Comparison of ENCODE assay signal across 8 cellular contexts in the genomic region with DNA sequence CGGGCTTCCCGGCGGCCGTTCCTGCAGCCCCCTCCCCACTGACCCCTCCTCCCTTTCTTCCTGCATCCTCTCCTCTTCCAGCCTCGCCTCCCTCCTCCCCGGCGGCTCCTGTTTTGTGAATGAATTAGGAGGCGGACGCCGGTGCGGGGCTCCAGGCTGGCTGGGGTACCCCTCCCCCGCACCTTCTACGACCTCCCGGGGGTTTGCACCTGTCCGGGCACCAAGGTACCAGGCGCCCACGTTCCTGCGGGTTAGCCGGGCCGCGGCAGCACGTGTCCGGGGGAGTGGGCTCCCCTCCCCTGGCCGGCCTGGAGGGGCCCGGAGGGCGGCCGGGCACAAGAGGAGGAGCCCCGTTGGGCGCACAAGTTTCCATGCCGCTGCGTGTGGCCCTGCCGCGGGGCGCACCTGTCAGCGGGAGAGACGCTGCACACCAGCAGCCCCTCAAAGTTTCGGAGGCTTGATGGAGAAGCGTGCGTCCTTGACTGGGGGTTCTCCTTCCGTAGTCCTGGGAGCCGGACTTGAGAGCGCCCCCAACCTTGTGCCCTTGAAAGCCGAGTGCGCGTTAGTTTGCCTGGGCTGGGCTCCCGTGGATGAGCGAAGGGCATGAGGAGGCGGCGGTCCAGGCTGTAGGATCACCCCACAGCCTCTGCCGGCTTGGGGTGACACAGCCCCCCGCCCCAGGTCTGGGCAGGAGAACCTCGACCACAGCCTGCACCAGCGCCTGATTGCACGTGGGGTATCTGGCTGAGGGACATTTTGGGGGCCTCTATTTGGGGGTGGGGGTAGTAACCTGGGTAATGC. TPM values are rescaled to one million over a fixed set of nuclear protein-coding genes. Genes with fewer than 3 reads are reported as not detected.
DNase-seq lines count a peak whose midpoint lies in the region; ATAC-seq, FAIRE-seq and TF ChIP-seq lines count a peak whose summit lies in the region.

No MANE protein-coding gene starts in this region.

- H3K4me1 ChIP-seq in HEK293 (ENCODE audit: control insufficient read depth, insufficient read depth, low read length): no peaks in the 10 kb centered on the region; the same call in 1 of the 2 replicates
- peaks cover 6% of the 10 kb centered on the region for H3K4me1 ChIP-seq in GM12878 (ENCODE audit: control insufficient read depth, insufficient read depth, low read length)
- peaks cover 12 to 27% (median 24%) of the 10 kb centered on the region in 4 donors for H3K4me1 ChIP-seq in liver (ENCODE audit: control insufficient read depth in 4 of 4, insufficient read depth in 4 of 4, low read length in 3 of 4)

- TF ChIP-seq POLR2A in GM12878 (IDR thresholded peaks at IDR 0.05; ENCODE audit: low read depth, low read length): no peak

- H3K27me3 ChIP-seq in GM12878 (replicated peaks in 1 of 2; ENCODE audit: control insufficient read depth in 2 of 2, insufficient read depth in 2 of 2, low read length in 1 of 2) (peaks cover 1 to 3% of the 10 kb centered on the region in 2 experiments; a peak in 2 of 4 replicates), liver (ENCODE audit: control insufficient read depth in 4 of 4, insufficient read depth in 4 of 4, low read length in 3 of 4) (no peaks in the 10 kb centered on the region)

- in situ Hi-C loops in GM12878 (cut with MboI): no loop called here

- no peaks in the 10 kb centered on the region for H3K9me3 Mint-ChIP-seq in type B pancreatic cell

- H3K27me3 Mint-ChIP-seq in type B pancreatic cell: peaks cover 59% of the 10 kb centered on the region

- peak overlapping the region; percentile 51 for H3K4me3 ChIP-seq in AG10803 (ENCODE audit: low read length)
- peak overlapping the region; percentile 49 for H3K4me3 ChIP-seq in HEK293 (ENCODE audit: low read depth, low read length)
- peak overlapping the region; percentile 74 for H3K4me3 ChIP-seq in GM12878
- peak overlapping the region; percentile 18 to 59 (median 41) for H3K4me3 ChIP-seq in liver (ENCODE audit: low read depth in 1 of 3, low read length in 3 of 3)

- no peak overlapping the region for H3K27ac Mint-ChIP-seq in type B pancreatic cell

- peaks cover 4% of the 10 kb centered on the region for H3K36me3 Mint-ChIP-seq in type B pancreatic cell

- peak overlapping the region; percentile 93 for H3K4me2 ChIP-seq in GM12878 (ENCODE audit: control insufficient read depth, insufficient read depth)

- TF ChIP-seq CTCF in AG10803 (conservative IDR thresholded peaks at IDR 0.05; ENCODE audit: low read length): no peak
- TF ChIP-seq CTCF in HEK293 (tag by site-specific recombination; IDR thresholded peaks at IDR 0.05): peak; percentile 38; the same call in 1 of the 2 replicates
- no peak for TF ChIP-seq CTCF in GM12878 (IDR thresholded peaks at IDR 0.05 in 2 of 3, conservative IDR thresholded peaks at IDR 0.05 in 1 of 3; ENCODE audit: control insufficient read depth in 2 of 3, extremely low read depth in 1 of 3, insufficient read depth in 1 of 3, low read depth in 3 of 3, low read length in 3 of 3)
- no peak for TF ChIP-seq CTCF in liver (IDR thresholded peaks at IDR 0.05; ENCODE audit: low read depth, low read length, missing input control)
- TF ChIP-seq CTCF in type B pancreatic cell (conservative IDR thresholded peaks at IDR 0.05): no peak

- SMC1A ChIA-PET in GM12878 (lab: Charles Lee; ENCODE audit: uncharacterized antibody, unreplicated experiment): no interaction called here

- RAD21 ChIA-PET in GM12878 (lab: Charles Lee; ENCODE audit: unreplicated experiment): no interaction called here

- DNase-seq in AG10803 (ENCODE audit: low read depth) (no peak), GM12878 (ENCODE audit: low read depth, low spot score) (no peak), type B pancreatic cell (ENCODE audit: extremely low spot score, unreplicated experiment) (no peak), NCI-H2196 treated with DMSO at 0.1 percent for 48 hours (lab: John Stamatoyannopoulos, UW; ENCODE audit: unreplicated experiment) (no peak), NCI-H187 treated with DMSO at 0.1 percent for 48 hours (lab: John Stamatoyannopoulos, UW) (no peak)

- intact Hi-C loops in GM12878 (cut with micrococcal nuclease; ENCODE audit: unreplicated experiment): no loop called here

- ATAC-seq in GM12878 (peak; percentile 24; the same call in 2 of the 3 replicates), GM21367 (IDR thresholded peaks at IDR 0.05; ENCODE audit: unreplicated experiment) (no peak)

- no peak for TF ChIP-seq EP300 in GM12878 (IDR thresholded peaks at IDR 0.05; ENCODE audit: borderline replicate concordance in 1 of 2, control insufficient read depth in 1 of 2, low read depth in 2 of 2, low read length in 2 of 2)

- no TSS peak for BruUV-seq in GM12878 (replicated peaks; lab: Mats Ljungman, UMichigan)

- WGBS in GM12878 (ENCODE audit: insufficient coverage, insufficient replicate concordance, low lambda C conversion rate, missing lambda C conversion rate): 6% methylated on average over 42 of the region's 54 CpGs
- under 1% methylated on average over 54 of the region's 54 CpGs for WGBS in liver

- TF ChIP-seq RAD21 in GM12878 (IDR thresholded peaks at IDR 0.05; ENCODE audit: insufficient read depth, low read depth, low read length): no peak
- no peak for TF ChIP-seq RAD21 in liver (IDR thresholded peaks at IDR 0.05)

- H3K27ac ChIP-seq in HEK293 (ENCODE audit: extremely low read depth, low read depth, low read length): peak overlapping the region; percentile 63; the same call in 1 of the 2 replicates
- no peak overlapping the region for H3K27ac ChIP-seq in GM12878 (ENCODE audit: control insufficient read depth, insufficient read depth)
- H3K27ac ChIP-seq in liver (ENCODE audit: low read depth in 1 of 2, low read length in 2 of 2): no peak overlapping the region

- peaks cover 0 to 14% of the 10 kb centered on the region in 2 experiments; a peak in 1 of 3 replicates for H3K36me3 ChIP-seq in HEK293 (ENCODE audit: control insufficient read depth in 2 of 2, insufficient read depth in 1 of 2, low read length in 2 of 2)
- H3K36me3 ChIP-seq in GM12878 (ENCODE audit: control insufficient read depth in 2 of 2, insufficient read depth in 2 of 2, low read length in 1 of 2): no peaks in the 10 kb centered on the region
- H3K36me3 ChIP-seq in liver (ENCODE audit: control insufficient read depth in 4 of 4, insufficient read depth in 3 of 4, low read depth in 1 of 4, low read length in 3 of 4): peaks cover 0 to 9% (median under 1%) of the 10 kb centered on the region in 4 donors

- CTCF ChIA-PET in HEK293 (lab: Yijun Ruan, JAX): interaction anchor here (0.6 to 2.2 kb wide), 3 partner anchors 10 to 378 kb away, joined by 3 to 11 read pairs (median 4); no protein-coding TSS in a partner anchor
- CTCF ChIA-PET in GM12878 (lab: Yijun Ruan, JAX): interaction anchor here (0.8 to 1.6 kb wide), 3 partner anchors 17 to 117 kb away, joined by 4 to 7 read pairs (median 4); no protein-coding TSS in a partner anchor

- peaks cover 18% of the 10 kb centered on the region for H3K4me1 Mint-ChIP-seq in type B pancreatic cell (ENCODE audit: unreplicated experiment)

- H3K9ac ChIP-seq in GM12878 (ENCODE audit: control insufficient read depth, insufficient read depth, low read length) (no peak overlapping the region), liver (ENCODE audit: low read depth in 1 of 2, low read length in 2 of 2) (no peak overlapping the region)

- FAIRE-seq in GM12878 (lab: Jason Lieb, UNC): no peak

- no peaks in the 10 kb centered on the region for H3K79me2 ChIP-seq in GM12878 (ENCODE audit: control insufficient read depth, insufficient read depth, low read length)

- POLR2A ChIA-PET in HEK293 (lab: Yijun Ruan, JAX): interaction anchor here (1.2 kb wide), 1 partner anchor 25 kb away, joined by 6 read pairs; no protein-coding TSS in a partner anchor
- POLR2A ChIA-PET in GM12878 (lab: Charles Lee): no interaction called here

- H3K9me3 ChIP-seq in HEK293 (ENCODE audit: control insufficient read depth, insufficient read depth, low read depth, low read length): no peaks in the 10 kb centered on the region
- H3K9me3 ChIP-seq in GM12878 (replicated peaks; ENCODE audit: control insufficient read depth, insufficient read depth, low read length): no peaks in the 10 kb centered on the region
- H3K9me3 ChIP-seq in liver (ENCODE audit: control insufficient read depth in 4 of 4, low read length in 3 of 4): no peaks in the 10 kb centered on the region

- H4K20me1 ChIP-seq in GM12878 (ENCODE audit: control insufficient read depth, insufficient read depth): no peaks in the 10 kb centered on the region

- no peak overlapping the region for H2AFZ ChIP-seq in GM12878 (ENCODE audit: control insufficient read depth, low read depth, low read length)

- peak overlapping the region; percentile 83 for H3K4me3 Mint-ChIP-seq in type B pancreatic cell

RNA-seq across cellular contexts. Expression of gene HAS3, which starts 1.2 kb away (rescaled TPM):
- 0.51 and 0.84 TPM in 2 replicates for total RNA-seq in GM12878 (2013; cell fraction: nucleolus; rRNA removed)
- total RNA-seq in GM12878 (2014; rRNA removed): 0.06 TPM in 1 of 2 replicates, not detected in the other
- total RNA-seq in GM12878 (2014; rRNA removed; fragmentation: Illumina TruSeq; extraction: Trizol): 0.05 and 0.13 TPM in 2 replicates
- 0.32 and 0.56 TPM in 2 replicates for total RNA-seq in GM12878 (2021)
- 0.21 TPM for polyA plus RNA-seq in GM12878 (2011; ENCODE audit: low read depth)
- polyA plus RNA-seq in GM12878 (2011; rRNA removed): 0.22 TPM in 2 replicates
- polyA plus RNA-seq in GM12878 (2011; cell fraction: cytosol; rRNA removed): 0.19 and 0.25 TPM in 2 replicates
- polyA plus RNA-seq in GM12878 (2011; cell fraction: nucleus; rRNA removed): 0.60 and 0.82 TPM in 2 replicates
- 0.12 and 0.17 TPM in 2 replicates for polyA plus RNA-seq in GM12878 (2012)
- 0.16 and 0.19 TPM in 2 replicates for polyA plus RNA-seq in GM12878 (2014; fragmentation: Illumina TruSeq; extraction: Trizol)
- under 1 TPM in 1 of 2 experiments, not detected in 1; 0.09 TPM for polyA plus RNA-seq in GM12878 (2014; fragmentation: Nextera tagmentation; extraction: Ambion mirVana)
- 0.18 and 0.36 TPM in 2 replicates for polyA plus RNA-seq in GM12878 (2014; rRNA removed)
- polyA plus RNA-seq in GM12878 (2016; fragmentation: Nextera tagmentation; extraction: Ambion mirVana): under 1 TPM in 1 of 2 experiments, not detected in 1; 0.48 TPM
- 0.15 and 0.46 TPM in 2 replicates for polyA minus RNA-seq in GM12878 (2011; rRNA and poly(A)+ RNA removed)
- polyA minus RNA-seq in GM12878 (2011; cell fraction: cytosol; rRNA and poly(A)+ RNA removed): 0.40 TPM in 1 of 2 replicates, not detected in the other
- 0.19 and 0.24 TPM in 2 replicates for polyA minus RNA-seq in GM12878 (2011; cell fraction: nucleus; rRNA and poly(A)+ RNA removed)
- under 1 TPM; 0.09 to 0.75 TPM for total RNA-seq in liver
- under 1 TPM; 0.19 to 0.32 TPM for polyA plus RNA-seq in liver
- 1.5 and 3.7 TPM in 2 replicates for total RNA-seq in type B pancreatic cell (ENCODE audit: low replicate concordance)

RNA-seq across cellular contexts. Expression of gene CHTF8, which starts 25.7 kb away (rescaled TPM):
- total RNA-seq in GM12878 (2013; cell fraction: nucleolus; rRNA removed): 47.3 and 60.4 TPM in 2 replicates
- 42.0 and 44.1 TPM in 2 replicates for total RNA-seq in GM12878 (2014; rRNA removed)
- 91.6 and 93.4 TPM in 2 replicates for total RNA-seq in GM12878 (2014; rRNA removed; fragmentation: Illumina TruSeq; extraction: Trizol)
- total RNA-seq in GM12878 (2021): 130 and 133 TPM in 2 replicates
- 55.6 TPM for polyA plus RNA-seq in GM12878 (2011; ENCODE audit: low read depth)
- polyA plus RNA-seq in GM12878 (2011; rRNA removed): 78.0 and 121 TPM in 2 replicates
- 164 and 178 TPM in 2 replicates for polyA plus RNA-seq in GM12878 (2011; cell fraction: cytosol; rRNA removed)
- 64.6 and 64.7 TPM in 2 replicates for polyA plus RNA-seq in GM12878 (2011; cell fraction: nucleus; rRNA removed)
- 67.6 and 70.3 TPM in 2 replicates for polyA plus RNA-seq in GM12878 (2012)
- 136 and 159 TPM in 2 replicates for polyA plus RNA-seq in GM12878 (2014; fragmentation: Illumina TruSeq; extraction: Trizol)
- polyA plus RNA-seq in GM12878 (2014; fragmentation: Nextera tagmentation; extraction: Ambion mirVana): 10 to 100 TPM; 18.5 to 52.7 TPM
- polyA plus RNA-seq in GM12878 (2014; rRNA removed): 146 and 153 TPM in 2 replicates
- 100 to 1,000 TPM; 101 to 103 TPM for polyA plus RNA-seq in GM12878 (2016; fragmentation: Nextera tagmentation; extraction: Ambion mirVana)
- polyA minus RNA-seq in GM12878 (2011; rRNA and poly(A)+ RNA removed): 65.8 and 129 TPM in 2 replicates
- 37.8 and 41.9 TPM in 2 replicates for polyA minus RNA-seq in GM12878 (2011; cell fraction: cytosol; rRNA and poly(A)+ RNA removed)
- 14.6 and 21.5 TPM in 2 replicates for polyA minus RNA-seq in GM12878 (2011; cell fraction: nucleus; rRNA and poly(A)+ RNA removed)
- total RNA-seq in liver: 10 to 100 TPM; 52.0 to 56.9 TPM
- polyA plus RNA-seq in liver: 10 to 100 TPM; 15.2 to 51.1 TPM
- total RNA-seq in type B pancreatic cell (ENCODE audit: low replicate concordance): 101 and 131 TPM in 2 replicates

RNA-seq across cellular contexts. Expression of gene UTP4, which starts 25.8 kb away (rescaled TPM):
- total RNA-seq in GM12878 (2013; cell fraction: nucleolus; rRNA removed): 38.2 and 39.3 TPM in 2 replicates
- total RNA-seq in GM12878 (2014; rRNA removed): 32.4 and 34.6 TPM in 2 replicates
- total RNA-seq in GM12878 (2014; rRNA removed; fragmentation: Illumina TruSeq; extraction: Trizol): 30.9 and 32.5 TPM in 2 replicates
- 80.9 and 82.2 TPM in 2 replicates for total RNA-seq in GM12878 (2021)
- polyA plus RNA-seq in GM12878 (2011; ENCODE audit: low read depth): 37.1 TPM
- polyA plus RNA-seq in GM12878 (2011; rRNA removed): 84.0 and 101 TPM in 2 replicates
- polyA plus RNA-seq in GM12878 (2011; cell fraction: cytosol; rRNA removed): 78.8 and 86.9 TPM in 2 replicates
- polyA plus RNA-seq in GM12878 (2011; cell fraction: nucleus; rRNA removed): 75.7 and 80.1 TPM in 2 replicates
- 38.1 and 42.2 TPM in 2 replicates for polyA plus RNA-seq in GM12878 (2012)
- polyA plus RNA-seq in GM12878 (2014; fragmentation: Illumina TruSeq; extraction: Trizol): 97.7 and 111 TPM in 2 replicates
- polyA plus RNA-seq in GM12878 (2014; fragmentation: Nextera tagmentation; extraction: Ambion mirVana): 10 to 100 TPM; 52.5 to 85.8 TPM
- polyA plus RNA-seq in GM12878 (2014; rRNA removed): 67.5 and 73.4 TPM in 2 replicates
- 100 to 1,000 TPM; 126 to 131 TPM for polyA plus RNA-seq in GM12878 (2016; fragmentation: Nextera tagmentation; extraction: Ambion mirVana)
- 133 and 164 TPM in 2 replicates for polyA minus RNA-seq in GM12878 (2011; rRNA and poly(A)+ RNA removed)
- 25.5 and 45.0 TPM in 2 replicates for polyA minus RNA-seq in GM12878 (2011; cell fraction: cytosol; rRNA and poly(A)+ RNA removed)
- 21.5 and 43.9 TPM in 2 replicates for polyA minus RNA-seq in GM12878 (2011; cell fraction: nucleus; rRNA and poly(A)+ RNA removed)
- total RNA-seq in liver: 10 to 100 TPM; 11.3 to 13.8 TPM
- 10 to 100 TPM; 11.9 to 12.9 TPM for polyA plus RNA-seq in liver
- 42.5 and 51.9 TPM in 2 replicates for total RNA-seq in type B pancreatic cell (ENCODE audit: low replicate concordance)
